In genomic region chr5:54173251-54173650, GRCh38 we compare ENCODE assay signal across 13 cellular contexts.
A peak's percentile ranks its signal among the peaks of the same experiment; 100 is the strongest.
DNase-seq lines count a peak whose midpoint lies in the region; ATAC-seq and TF ChIP-seq lines count a peak whose summit lies in the region.
"Had no signal": no experiment of that assay in that cellular context is flagged by ENCODE, and none has a peak within 500 bp of the region (broad histone marks: within the 10 kb centered on the region; RNA-seq: fewer than 3 reads in every experiment).

No MANE protein-coding gene starts in this region.

- no peak overlapping the region for H3K27ac ChIP-seq in SK-N-SH (ENCODE audit: low read depth in 2 of 2, low read length in 1 of 2)
- peak overlapping the region; percentile 96 for H3K27ac ChIP-seq in OCI-LY1 (ENCODE audit: low read depth, low read length, poor library complexity, severe bottlenecking)
- H3K27ac ChIP-seq: 22Rv1, HL-60 had no signal

- H2AFZ ChIP-seq in SK-N-SH (ENCODE audit: low read depth) (no peak overlapping the region), OCI-LY1 (ENCODE audit: low read length) (no peak overlapping the region)
- H2AFZ ChIP-seq: GM23338 had no signal

- H3K79me2 ChIP-seq in SK-N-SH (ENCODE audit: insufficient read depth) (no peaks in the 10 kb centered on the region), OCI-LY1 (ENCODE audit: insufficient read depth, low read length) (peaks cover 33% of the 10 kb centered on the region)

- CTCF ChIA-PET in SK-N-SH (lab: Yijun Ruan, JAX) = no interaction called here

- H3K4me1 ChIP-seq in SK-N-SH (ENCODE audit: control insufficient read depth in 1 of 2, insufficient read depth in 2 of 2, low read depth in 1 of 2, low read length in 1 of 2) = no peaks in the 10 kb centered on the region
- peaks cover 82% of the 10 kb centered on the region for H3K4me1 ChIP-seq in OCI-LY1 (ENCODE audit: insufficient read depth, low read length, severe bottlenecking)

- no peak for TF ChIP-seq RAD21 in SK-N-SH (IDR thresholded peaks at IDR 0.05; ENCODE audit: low read length)

- H3K36me3 ChIP-seq in SK-N-SH (replicated peaks in 1 of 2; ENCODE audit: control insufficient read depth in 1 of 2, insufficient read depth in 2 of 2, low read length in 1 of 2) (no peaks in the 10 kb centered on the region), OCI-LY1 (ENCODE audit: insufficient read depth, low read length) (peaks cover 22% of the 10 kb centered on the region)

- H3K9me3 ChIP-seq in SK-N-SH = no peaks in the 10 kb centered on the region
- no peaks in the 10 kb centered on the region for H3K9me3 ChIP-seq in OCI-LY1 (ENCODE audit: low read length)

- H3K9ac ChIP-seq in SK-N-SH (no peak overlapping the region), OCI-LY1 (ENCODE audit: low read length) (no peak overlapping the region; the same call in 1 of the 2 replicates)

- 73% methylated on average over 2 of the region's 2 CpGs for WGBS in SK-N-SH (ENCODE audit: low lambda C conversion rate)

- intact Hi-C loops in Right ventricle myocardium inferior (cut with DNase I) = no loop called here

- TF ChIP-seq CTCF in SK-N-SH (IDR thresholded peaks at IDR 0.05) (no peak), OCI-LY1 (IDR thresholded peaks at IDR 0.05; ENCODE audit: low read length) (no peak), fibroblast of villous mesenchyme (IDR thresholded peaks at IDR 0.05; ENCODE audit: insufficient read depth, low read depth, low read length) (no peak)

- H3K4me2 ChIP-seq in SK-N-SH (no peak overlapping the region), OCI-LY1 (ENCODE audit: low read length) (no peak overlapping the region)
- H3K4me2 ChIP-seq: GM23338 had no signal

- H3K4me3 ChIP-seq in SK-N-SH (ENCODE audit: low read depth in 2 of 2, low read length in 1 of 2) (no peak overlapping the region), OCI-LY1 (ENCODE audit: low read depth, low read length, poor library complexity, severe bottlenecking) (no peak overlapping the region), fibroblast of villous mesenchyme (ENCODE audit: low read depth, low read length) (no peak overlapping the region)
- H3K4me3 ChIP-seq: GM23338 had no signal

- POLR2A ChIA-PET in SK-N-SH (lab: Yijun Ruan, JAX) = no interaction called here

- H3K9me2 ChIP-seq in SK-N-SH (no peaks in the 10 kb centered on the region), OCI-LY1 (ENCODE audit: low read depth, low read length) (no peaks in the 10 kb centered on the region)

- no peaks in the 10 kb centered on the region for H3F3A ChIP-seq in SK-N-SH (replicated peaks; ENCODE audit: insufficient read depth)
- H3F3A ChIP-seq in OCI-LY1 (ENCODE audit: insufficient read depth, low read length) = 0 out of 2 replicates have a peak, but pooled peaks cover 4% of the 10 kb centered on the region

- ATAC-seq in SK-N-SH treated with all-trans-retinoic acid at 6 μM for 48 hours = no peak
- ATAC-seq in Right ventricle myocardium inferior = no peak
- ATAC-seq: GM23338 had no signal

- H4K20me1 ChIP-seq in SK-N-SH (ENCODE audit: insufficient read depth) (no peaks in the 10 kb centered on the region), OCI-LY1 (ENCODE audit: insufficient read depth, low read length) (no peaks in the 10 kb centered on the region)

- no peak for TF ChIP-seq EP300 in SK-N-SH (IDR thresholded peaks at IDR 0.05; ENCODE audit: borderline replicate concordance in 1 of 2, low read depth in 1 of 2, low read length in 1 of 2)

- H3K27me3 ChIP-seq in SK-N-SH (ENCODE audit: insufficient read depth) (no peaks in the 10 kb centered on the region), OCI-LY1 (ENCODE audit: insufficient read depth, low read length) (no peaks in the 10 kb centered on the region)

- DNase-seq in SK-N-SH (no peak), fibroblast of villous mesenchyme (ENCODE audit: low read depth) (peak; percentile 31), cerebellar nuclear complex (lab: John Stamatoyannopoulos, UW) (no peak), Right ventricle myocardium inferior (ENCODE audit: missing footprints) (no peak), cerebellum (ENCODE audit: low spot score) (no peak)
- DNase-seq: CD4-positive, CD25-positive, alpha-beta regulatory T cell; DMS 273 treated with DMSO at 0.1 percent for 48 hours; H7 had no signal

TF ChIP-seq in SK-N-SH treated with all-trans-retinoic acid at 6 μM for 48 hours, 23 proteins besides CTCF, POLR2A, EP300 and RAD21:
- TF ChIP-seq ISL1 (CRISPR knock-in tag; IDR thresholded peaks at IDR 0.05) = peak; percentile 36
- no peak for TF ChIP-seq BACH2 (CRISPR knock-in tag; IDR thresholded peaks at IDR 0.05; ENCODE audit: borderline replicate concordance)

TF ChIP-seq in SK-N-SH, 30 proteins besides CTCF, POLR2A, EP300 and RAD21:
- TF ChIP-seq SMC3 (IDR thresholded peaks at IDR 0.05; ENCODE audit: low read depth, low read length) = no peak
- no peak for TF ChIP-seq RCOR1 (IDR thresholded peaks at IDR 0.05; ENCODE audit: low read length)
- no peak for TF ChIP-seq TCF12 (IDR thresholded peaks at IDR 0.05)
TF ChIP-seq in SK-N-SH: peak in this region for 0.
